In genomic region chr2:62215306-62216064, GRCh38 we compare ENCODE assay signal across 10 cellular contexts. TPM values are rescaled to one million over a fixed set of nuclear protein-coding genes. Genes with fewer than 3 reads are reported as not detected.
A peak's percentile ranks its signal among the peaks of the same experiment; 100 is the strongest.
DNase-seq lines count a peak whose midpoint lies in the region; ATAC-seq and TF ChIP-seq lines count a peak whose summit lies in the region.
"Had no signal": no experiment of that assay in that cellular context is flagged by ENCODE, and none has a peak within 500 bp of the region (broad histone marks: within the 10 kb centered on the region; RNA-seq: fewer than 3 reads in every experiment).

No MANE protein-coding gene starts in this region.

- no peaks in the 10 kb centered on the region for H3K9me3 Mint-ChIP-seq in endothelial cell (ENCODE audit: unreplicated experiment)
- peaks cover 4% of the 10 kb centered on the region for H3K9me3 Mint-ChIP-seq in neural crest cell
- H3K9me3 Mint-ChIP-seq in activated CD4-positive, alpha-beta memory T cell treated with anti-CD3 and anti-CD28 coated beads, Interleukin-2, amount 10 ng/mL, durations not matched to agents 7 days and 5 days: peaks cover 21% of the 10 kb centered on the region

- POLR2A ChIA-PET in activated CD4-positive, alpha-beta memory T cell treated with anti-CD3 and anti-CD28 coated beads, Interleukin-2, amount 10 ng/mL, durations not matched to agents 7 days and 5 days (lab: Charles Lee): interaction anchor here (1.2 kb wide), 1 partner anchor 20 kb away, joined by 5 read pairs; the partner anchor contains the start of gene B3GNT2
- POLR2A ChIA-PET in GM10248 (lab: Yijun Ruan, JAX): interaction anchor here (0.6 kb wide), 2 partner anchors 16 to 133 kb away, joined by 3 to 5 read pairs; no protein-coding TSS in a partner anchor

- DNase-seq in D341Med (ENCODE audit: low spot score) (peak; percentile 75), OCI-M1 (lab: John Stamatoyannopoulos, UW) (peak; percentile 11), endothelial cell (ENCODE audit: low spot score) (peak; percentile 24), neural crest cell (ENCODE audit: low read depth, low spot score) (no peak), GM10248 (ENCODE audit: extremely low spot score) (no peak)
- no peak for DNase-seq in activated CD4-positive, alpha-beta memory T cell treated with anti-CD3 and anti-CD28 coated beads, Interleukin-2, amount 10 ng/mL, durations not matched to agents 7 days and 5 days
- DNase-seq in stimulated activated naive CD4-positive, alpha-beta T cell treated with Interleukin-2 at 50 U/mL for 16 hours (lab: John Stamatoyannopoulos, UW): no peak
- DNase-seq: activated B cell treated with CpG ODN at 0.5 μM for 24 hours, MV-4-11 had no signal

- TF ChIP-seq CTCF in endothelial cell (IDR thresholded peaks at IDR 0.05; ENCODE audit: unreplicated experiment) (no peak), neural crest cell (conservative IDR thresholded peaks at IDR 0.05) (no peak), GM10248 (IDR thresholded peaks at IDR 0.05; ENCODE audit: control extremely low read depth, extremely low read depth, low read depth, missing control alignments) (no peak)

- H3K27ac Mint-ChIP-seq in endothelial cell (ENCODE audit: unreplicated experiment): peak overlapping the region; percentile 82
- H3K27ac Mint-ChIP-seq in neural crest cell (ENCODE audit: unreplicated experiment): peak overlapping the region; percentile 86
- no peak overlapping the region for H3K27ac Mint-ChIP-seq in activated CD4-positive, alpha-beta memory T cell treated with anti-CD3 and anti-CD28 coated beads, Interleukin-2, amount 10 ng/mL, durations not matched to agents 7 days and 5 days
- H3K27ac Mint-ChIP-seq: activated B cell treated with CpG ODN at 0.5 μM for 24 hours had no signal

- no peak for ATAC-seq in esophagus mucosa

- CTCF ChIA-PET in activated CD4-positive, alpha-beta memory T cell treated with anti-CD3 and anti-CD28 coated beads, Interleukin-2, amount 10 ng/mL, durations not matched to agents 7 days and 5 days (lab: Charles Lee): no interaction called here
- CTCF ChIA-PET in GM10248 (lab: Yijun Ruan, JAX): interaction anchor here (0.7 to 2.1 kb wide), 8 partner anchors 13 to 609 kb away, joined by 3 to 8 read pairs (median 4); no protein-coding TSS in a partner anchor

- H3K4me3 Mint-ChIP-seq in endothelial cell (ENCODE audit: unreplicated experiment) (peak overlapping the region; percentile 47), neural crest cell (no peak overlapping the region)
- H3K4me3 Mint-ChIP-seq in activated CD4-positive, alpha-beta memory T cell treated with anti-CD3 and anti-CD28 coated beads, Interleukin-2, amount 10 ng/mL, durations not matched to agents 7 days and 5 days: no peak overlapping the region
- H3K4me3 Mint-ChIP-seq: activated B cell treated with CpG ODN at 0.5 μM for 24 hours had no signal

- H3K27me3 Mint-ChIP-seq in endothelial cell (ENCODE audit: unreplicated experiment) (no peaks in the 10 kb centered on the region), neural crest cell (ENCODE audit: low read depth) (no peaks in the 10 kb centered on the region)
- no peaks in the 10 kb centered on the region for H3K27me3 Mint-ChIP-seq in activated CD4-positive, alpha-beta memory T cell treated with anti-CD3 and anti-CD28 coated beads, Interleukin-2, amount 10 ng/mL, durations not matched to agents 7 days and 5 days
- H3K27me3 Mint-ChIP-seq: activated B cell treated with CpG ODN at 0.5 μM for 24 hours had no signal

- H3K4me1 Mint-ChIP-seq in endothelial cell (ENCODE audit: unreplicated experiment) (peaks cover 84% of the 10 kb centered on the region), neural crest cell (peaks cover 10% of the 10 kb centered on the region)
- peaks cover 24% of the 10 kb centered on the region for H3K4me1 Mint-ChIP-seq in activated CD4-positive, alpha-beta memory T cell treated with anti-CD3 and anti-CD28 coated beads, Interleukin-2, amount 10 ng/mL, durations not matched to agents 7 days and 5 days

- peaks cover 16% of the 10 kb centered on the region for H3K36me3 Mint-ChIP-seq in endothelial cell (ENCODE audit: low read depth, unreplicated experiment)
- peaks cover 4% of the 10 kb centered on the region for H3K36me3 Mint-ChIP-seq in neural crest cell (ENCODE audit: low read depth)
- H3K36me3 Mint-ChIP-seq in activated CD4-positive, alpha-beta memory T cell treated with anti-CD3 and anti-CD28 coated beads, Interleukin-2, amount 10 ng/mL, durations not matched to agents 7 days and 5 days (ENCODE audit: low read depth): peaks cover 55% of the 10 kb centered on the region

RNA-seq across cellular contexts. Expression of gene B3GNT2, which starts 19.6 kb away (rescaled TPM):
- 53.1 TPM for total RNA-seq in endothelial cell (ENCODE audit: unreplicated experiment)
- total RNA-seq in neural crest cell: 7.2 and 7.7 TPM in 2 replicates
- total RNA-seq in activated CD4-positive, alpha-beta memory T cell treated with anti-CD3 and anti-CD28 coated beads, Interleukin-2, amount 10 ng/mL, durations not matched to agents 7 days and 5 days: 10 to 100 TPM; 28.3 to 29.1 TPM
- total RNA-seq in esophagus mucosa: 20.2 TPM

Comparison
In these comparisons a context has a peak if more than half of its experiments do, and no peak if none do; other contexts are left out.
1. DNase-seq: peak in D341Med (single experiment), OCI-M1 (single experiment) and endothelial cell (single experiment); none in neural crest cell (single experiment), activated CD4-positive, alpha-beta memory T cell treated with anti-CD3 and anti-CD28 coated beads, Interleukin-2, amount 10 ng/mL, durations not matched to agents 7 days and 5 days (single experiment), GM10248 (single experiment) and stimulated activated naive CD4-positive, alpha-beta T cell treated with Interleukin-2 at 50 U/mL for 16 hours (single experiment).